In the genomic region with DNA sequence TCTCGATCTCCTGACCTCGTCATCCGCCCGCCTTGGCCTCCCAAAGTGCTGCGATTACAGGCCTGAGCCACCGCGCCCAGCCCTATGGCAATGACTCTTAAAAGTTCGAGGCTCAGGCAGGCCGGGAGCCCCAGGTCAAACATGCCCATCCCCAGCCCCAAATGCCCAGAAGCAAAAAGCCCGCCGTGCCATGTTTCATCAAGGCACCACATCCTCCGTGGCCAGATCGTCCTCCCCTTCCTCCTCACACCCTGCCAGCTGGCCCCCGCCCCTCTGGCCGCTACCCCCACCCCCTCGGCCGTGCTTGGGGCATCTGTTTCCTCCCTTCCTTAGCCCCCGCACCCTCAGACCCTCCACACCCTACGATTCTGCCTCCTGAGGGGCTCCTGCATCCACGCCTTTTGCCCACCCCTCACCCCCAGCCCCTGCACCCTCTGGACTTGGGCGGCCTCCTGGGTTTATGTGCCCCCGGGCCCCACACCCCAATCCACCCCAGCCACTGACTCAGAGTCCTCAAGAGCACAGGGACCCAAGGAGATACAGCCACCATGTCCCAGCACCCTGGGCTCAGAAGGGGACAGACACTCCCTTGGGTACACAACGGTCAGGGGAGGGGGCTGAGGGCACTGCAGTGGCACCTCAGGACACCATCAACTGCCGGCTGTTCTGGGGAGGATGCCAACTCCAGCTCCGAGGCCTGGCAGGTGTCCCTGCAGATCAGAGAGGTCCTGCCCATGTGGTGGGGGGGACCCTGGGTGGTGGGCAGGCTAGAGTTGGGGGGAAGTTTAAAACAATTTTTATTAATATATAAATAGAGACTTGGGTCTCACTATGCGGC, we compare ENCODE assay signal across 21 cellular contexts. TPM values are rescaled to one million over a fixed set of nuclear protein-coding genes. Genes with fewer than 3 reads are reported as not detected.
"Had no signal": no experiment of that assay in that cellular context is flagged by ENCODE, and none has a peak within 500 bp of the region (broad histone marks: within the 10 kb centered on the region; RNA-seq: fewer than 3 reads in every experiment).

No MANE protein-coding gene starts in this region.

- H3K27ac ChIP-seq: foreskin keratinocyte, stomach, testis, upper lobe of left lung had no signal

- H3K4me1 ChIP-seq: foreskin keratinocyte had no signal

- ATAC-seq: activated CD8-positive, alpha-beta T cell treated with anti-CD3 and anti-CD28 coated beads, Interleukin-2, amount 10 ng/mL, durations not matched to agents 7 days and 5 days; foreskin keratinocyte; naive thymus-derived CD4-positive, alpha-beta T cell; sciatic nerve had no signal

- DNase-seq: activated CD4-positive, alpha-beta T cell treated with anti-CD3 and anti-CD28 coated beads, Interleukin-2, amount 10 ng/mL, durations not matched to agents 24 days and 14 days; activated CD4-positive, CD25-positive, alpha-beta regulatory T cell; activated CD8-positive, alpha-beta memory T cell treated with anti-CD3 and anti-CD28 coated beads, Interleukin-2, amount 50 U/mL, for 4 hours; activated CD8-positive, alpha-beta T cell treated with anti-CD3 and anti-CD28 coated beads, Interleukin-2, amount 10 ng/mL, durations not matched to agents 7 days and 5 days; activated effector memory CD4-positive, alpha-beta T cell treated with anti-CD3 and anti-CD28 coated beads, Interleukin-2, amount 50 U/mL, for 16 hours; activated T-cell treated with anti-CD3 and anti-CD28 coated beads, Interleukin-2, amount 50 U/mL, for 48 hours; central memory CD4-positive, alpha-beta T cell; cortex of kidney; effector CD4-positive, alpha-beta T cell; foreskin keratinocyte; glutamatergic neuron; immature natural killer cell; naive thymus-derived CD4-positive, alpha-beta T cell; stimulated activated CD4-positive, alpha-beta T cell treated with anti-CD3 and anti-CD28 coated beads, Interleukin-1b, Interleukin-23, amount 100 ng/mL, for 48 hours; stomach; SW 1271; testis had no signal

- H3K4me3 ChIP-seq: stomach, testis, upper lobe of left lung had no signal

- H3K27me3 ChIP-seq: testis, upper lobe of left lung had no signal

- H3K9me3 ChIP-seq: stomach, testis, upper lobe of left lung had no signal

RNA-seq across cellular contexts. Expression of gene CTRB1, which starts 7.1 kb away (rescaled TPM):
- total RNA-seq: activated CD4-positive, alpha-beta T cell treated with anti-CD3 and anti-CD28 coated beads, Interleukin-2, amount 10 ng/mL, durations not matched to agents 24 days and 14 days; activated CD8-positive, alpha-beta T cell treated with anti-CD3 and anti-CD28 coated beads, Interleukin-2, amount 10 ng/mL, durations not matched to agents 7 days and 5 days; foreskin keratinocyte; lung microvascular endothelial cell; naive thymus-derived CD4-positive, alpha-beta T cell; progenitor cell of endocrine pancreas; stomach had no signal
- polyA plus RNA-seq: foreskin keratinocyte; immature natural killer cell; naive thymus-derived CD4-positive, alpha-beta T cell had no signal

RNA-seq across cellular contexts. Expression of gene CTRB2, which starts 18.9 kb away (rescaled TPM):
- total RNA-seq: activated CD4-positive, alpha-beta T cell treated with anti-CD3 and anti-CD28 coated beads, Interleukin-2, amount 10 ng/mL, durations not matched to agents 24 days and 14 days; activated CD8-positive, alpha-beta T cell treated with anti-CD3 and anti-CD28 coated beads, Interleukin-2, amount 10 ng/mL, durations not matched to agents 7 days and 5 days; foreskin keratinocyte; lung microvascular endothelial cell; naive thymus-derived CD4-positive, alpha-beta T cell; stomach had no signal
- polyA plus RNA-seq: foreskin keratinocyte; immature natural killer cell; naive thymus-derived CD4-positive, alpha-beta T cell had no signal

RNA-seq across cellular contexts. Expression of gene BCAR1, which starts 25.5 kb away (rescaled TPM):
- total RNA-seq: naive thymus-derived CD4-positive, alpha-beta T cell had no signal
- polyA plus RNA-seq: immature natural killer cell; naive thymus-derived CD4-positive, alpha-beta T cell had no signal
